8 cellular contexts compared by ENCODE assay signal in genomic region chr7:43081603-43082002, GRCh38. TPM values are rescaled to one million over a fixed set of nuclear protein-coding genes. Genes with fewer than 3 reads are reported as not detected.
"Had no signal": no experiment of that assay in that cellular context is flagged by ENCODE, and none has a peak within 500 bp of the region (broad histone marks: within the 10 kb centered on the region; RNA-seq: fewer than 3 reads in every experiment).

No MANE protein-coding gene starts in this region.

- FAIRE-seq: HepG2, HTR-8/SVneo had no signal

- ATAC-seq: HepG2 had no signal

- H3K27ac ChIP-seq: HL-60 had no signal

- DNase-seq: IMR-90, KBM-7, KG1 had no signal

RNA-seq across cellular contexts. Expression of gene HECW1, which starts 30.8 kb away (rescaled TPM):
- total RNA-seq: HepG2, HT-29 had no signal
- polyA plus RNA-seq: HepG2, IgD-negative memory B cell had no signal
